ENCODE assay signal across 1 cellular context in the genomic region with DNA sequence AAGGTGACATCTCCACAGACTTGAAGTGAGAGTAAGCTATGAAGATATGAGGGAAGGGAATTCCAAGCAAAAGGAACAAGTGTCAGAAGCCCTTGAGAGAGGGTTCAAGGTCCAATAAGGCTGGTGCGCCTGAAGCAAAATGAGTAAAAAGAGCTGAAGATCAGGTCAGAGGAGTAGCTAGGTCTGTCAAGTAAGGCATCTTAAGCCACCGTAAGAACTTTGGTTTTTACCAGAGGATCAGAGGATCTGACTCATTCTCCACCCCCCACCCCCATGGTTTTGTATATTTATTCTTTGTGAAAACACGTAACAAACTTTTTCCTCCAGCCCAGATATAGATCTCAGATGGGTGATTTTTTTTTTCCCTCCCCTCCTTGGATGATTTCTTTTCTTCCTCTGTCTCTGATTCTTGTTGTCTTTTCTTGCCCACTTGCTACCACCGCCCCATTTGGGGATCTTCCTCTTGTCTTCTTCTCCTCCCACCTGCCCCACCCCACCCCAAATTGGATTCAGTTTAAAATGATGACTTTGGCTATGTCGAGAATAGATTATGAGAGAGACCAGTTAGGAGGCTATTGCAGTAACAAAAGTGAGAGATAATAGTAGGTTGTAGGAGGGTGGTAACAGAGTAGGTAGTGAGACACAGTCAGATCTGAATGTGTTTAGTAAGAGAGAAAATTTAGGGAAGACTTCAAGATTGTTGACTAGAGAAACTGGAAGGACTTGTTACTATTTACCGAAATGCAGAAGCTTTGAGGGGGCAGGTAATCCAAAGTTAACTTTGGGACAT.
TF ChIP-seq lines count a peak whose summit lies in the region.

No MANE protein-coding gene starts in this region.

TF ChIP-seq in K562, 482 proteins besides CTCF, POLR2A, EP300 and RAD21:
- peak; percentile 30; the same call in 1 of the 2 replicates for TF ChIP-seq JUND (IDR thresholded peaks at IDR 0.05; ENCODE audit: borderline replicate concordance, low read depth, low read length)
- no peak for TF ChIP-seq JUND (tag; IDR thresholded peaks at IDR 0.05; ENCODE audit: borderline replicate concordance, low read depth, low read length)
- TF ChIP-seq ARID1B (IDR thresholded peaks at IDR 0.05) = 0 out of 2 replicates have a peak, but pooled peaks have one; percentile 17
- peak; percentile 27; the same call in 1 of the 2 replicates for TF ChIP-seq SUPT5H (IDR thresholded peaks at IDR 0.05)
- TF ChIP-seq NR2C2 (CRISPR knock-in tag; IDR thresholded peaks at IDR 0.05) = no peak
- no peak for TF ChIP-seq NR2C2 (tag; IDR thresholded peaks at IDR 0.05)
- TF ChIP-seq MYBL2 (IDR thresholded peaks at IDR 0.05; ENCODE audit: low read depth) = no peak
- no peak for TF ChIP-seq MYBL2 (CRISPR knock-in tag; IDR thresholded peaks at IDR 0.05; ENCODE audit: borderline replicate concordance)
- peak; percentile 44 for TF ChIP-seq FOSL1 (tag; conservative IDR thresholded peaks at IDR 0.05)
- TF ChIP-seq POLR2AphosphoS5 (IDR thresholded peaks at IDR 0.05; ENCODE audit: control insufficient read depth, insufficient read depth, low read depth, low read length) = peak; percentile 37; the same call in 1 of the 2 replicates
